Comparison of ENCODE assay signal across 12 cellular contexts in genomic region chr10:7492660-7493046, GRCh38.
DNase-seq lines count a peak whose midpoint lies in the region; ATAC-seq and TF ChIP-seq lines count a peak whose summit lies in the region.
"Had no signal": no experiment of that assay in that cellular context is flagged by ENCODE, and none has a peak within 500 bp of the region (broad histone marks: within the 10 kb centered on the region; RNA-seq: fewer than 3 reads in every experiment).

No MANE protein-coding gene starts in this region.

- TF ChIP-seq CTCF in spleen (IDR thresholded peaks at IDR 0.05 in 8 of 11, conservative IDR thresholded peaks at IDR 0.05 in 3 of 11), result no peak

- H3K9me3 Mint-ChIP-seq in activated CD4-positive, alpha-beta memory T cell treated with anti-CD3 and anti-CD28 coated beads, Interleukin-2, amount 10 ng/mL, durations not matched to agents 7 days and 5 days, result peaks cover 3% of the 10 kb centered on the region
- H3K9me3 Mint-ChIP-seq in activated CD4-positive, alpha-beta memory T cell treated with anti-CD3 and anti-CD28 coated beads for 36 hours, result peaks cover 6% of the 10 kb centered on the region
- H3K9me3 Mint-ChIP-seq: endodermal cell had no signal

- peaks cover 9 to 71% (median 26%) of the 10 kb centered on the region in 6 donors for H3K4me1 ChIP-seq in spleen

- no peak overlapping the region for H3K4me3 Mint-ChIP-seq in activated CD4-positive, alpha-beta memory T cell treated with anti-CD3 and anti-CD28 coated beads, Interleukin-2, amount 10 ng/mL, durations not matched to agents 7 days and 5 days
- H3K4me3 Mint-ChIP-seq in activated CD4-positive, alpha-beta memory T cell treated with anti-CD3 and anti-CD28 coated beads for 36 hours, result no peak overlapping the region
- H3K4me3 Mint-ChIP-seq: endodermal cell had no signal

- H3K27ac Mint-ChIP-seq in activated CD4-positive, alpha-beta memory T cell treated with anti-CD3 and anti-CD28 coated beads, Interleukin-2, amount 10 ng/mL, durations not matched to agents 7 days and 5 days, result peak overlapping the region; percentile 72
- no peak overlapping the region for H3K27ac Mint-ChIP-seq in activated CD4-positive, alpha-beta memory T cell treated with anti-CD3 and anti-CD28 coated beads for 36 hours
- H3K27ac Mint-ChIP-seq: endodermal cell had no signal

- H3K27me3 Mint-ChIP-seq in activated CD4-positive, alpha-beta memory T cell treated with anti-CD3 and anti-CD28 coated beads, Interleukin-2, amount 10 ng/mL, durations not matched to agents 7 days and 5 days, result peaks cover 2% of the 10 kb centered on the region
- no peaks in the 10 kb centered on the region for H3K27me3 Mint-ChIP-seq in activated CD4-positive, alpha-beta memory T cell treated with anti-CD3 and anti-CD28 coated beads for 36 hours

- in situ Hi-C loops in G401 (cut with HindIII; ENCODE audit: low sequenced_read_pairs), result no loop called here

- WGBS in spleen, 5 donors, result 46 to 55% (median 53%) methylated on average over 4 of the region's 4 CpGs

- POLR2A ChIA-PET in activated CD4-positive, alpha-beta memory T cell treated with anti-CD3 and anti-CD28 coated beads, Interleukin-2, amount 10 ng/mL, durations not matched to agents 7 days and 5 days (lab: Charles Lee), result interaction anchor here (0.9 to 4.0 kb wide), 7 partner anchors 8 to 295 kb away, joined by 3 to 20 read pairs (median 4); partner anchors contain the start of genes ATP5F1C and KIN
- POLR2A ChIA-PET in activated CD4-positive, alpha-beta memory T cell treated with anti-CD3 and anti-CD28 coated beads for 36 hours (lab: Charles Lee), result no interaction called here

- CTCF ChIA-PET in activated CD4-positive, alpha-beta memory T cell treated with anti-CD3 and anti-CD28 coated beads, Interleukin-2, amount 10 ng/mL, durations not matched to agents 7 days and 5 days (lab: Charles Lee), result interaction anchor here (1.0 to 2.3 kb wide), 4 partner anchors 9 to 224 kb away, joined by 3 to 7 read pairs (median 6); no protein-coding TSS in a partner anchor
- CTCF ChIA-PET in activated CD4-positive, alpha-beta memory T cell treated with anti-CD3 and anti-CD28 coated beads for 36 hours (lab: Charles Lee), result interaction anchor here (0.7 to 2.0 kb wide), 3 partner anchors 10 to 372 kb away, joined by 6 to 7 read pairs (median 6); no protein-coding TSS in a partner anchor

- H3K27me3 ChIP-seq in spleen (replicated peaks in 1 of 7), result no peaks in the 10 kb centered on the region
- H3K27me3 ChIP-seq: adrenal gland had no signal

- H3K4me3 ChIP-seq in spleen, result no peak overlapping the region
- H3K4me3 ChIP-seq: adrenal gland, mucosa of descending colon, skin epidermis had no signal

- ATAC-seq in GM21723 (IDR thresholded peaks at IDR 0.05; ENCODE audit: unreplicated experiment), result peak; percentile 38
- peak; percentile 6 for ATAC-seq in HG03571 (IDR thresholded peaks at IDR 0.05; ENCODE audit: unreplicated experiment)

- H3K4me1 Mint-ChIP-seq in activated CD4-positive, alpha-beta memory T cell treated with anti-CD3 and anti-CD28 coated beads, Interleukin-2, amount 10 ng/mL, durations not matched to agents 7 days and 5 days, result peaks cover 41% of the 10 kb centered on the region
- peaks cover 19% of the 10 kb centered on the region for H3K4me1 Mint-ChIP-seq in activated CD4-positive, alpha-beta memory T cell treated with anti-CD3 and anti-CD28 coated beads for 36 hours (ENCODE audit: low read depth)

- H3K9me3 ChIP-seq in spleen, result peaks cover 0 to 3% (median 0%) of the 10 kb centered on the region in 8 donors
- H3K9me3 ChIP-seq: adrenal gland, mucosa of descending colon had no signal

- no peaks in the 10 kb centered on the region for H3K36me3 ChIP-seq in spleen
- H3K36me3 ChIP-seq: adrenal gland had no signal

- no peak for DNase-seq in activated CD4-positive, alpha-beta memory T cell treated with anti-CD3 and anti-CD28 coated beads, Interleukin-2, amount 10 ng/mL, durations not matched to agents 7 days and 5 days
- DNase-seq in activated CD4-positive, alpha-beta memory T cell treated with anti-CD3 and anti-CD28 coated beads for 36 hours, result no peak
- DNase-seq in spleen, result no peak
- DNase-seq in G401 (ENCODE audit: low spot score), result no peak
- no peak for DNase-seq in anterior cingulate cortex (lab: John Stamatoyannopoulos, UW)
- DNase-seq in SHP77 (lab: John Stamatoyannopoulos, UW), result no peak
- DNase-seq: endodermal cell, mucosa of descending colon had no signal

- H3K36me3 Mint-ChIP-seq in activated CD4-positive, alpha-beta memory T cell treated with anti-CD3 and anti-CD28 coated beads, Interleukin-2, amount 10 ng/mL, durations not matched to agents 7 days and 5 days (ENCODE audit: low read depth), result peaks cover 9% of the 10 kb centered on the region
- no peaks in the 10 kb centered on the region for H3K36me3 Mint-ChIP-seq in activated CD4-positive, alpha-beta memory T cell treated with anti-CD3 and anti-CD28 coated beads for 36 hours

- intact Hi-C loops in activated CD4-positive, alpha-beta memory T cell treated with anti-CD3 and anti-CD28 coated beads for 36 hours (cut with micrococcal nuclease), result no loop called here
- intact Hi-C loops in spleen (cut with DNase I; ENCODE audit: low total_unique reads), result no loop called here

- no peak for TF ChIP-seq POLR2A in spleen (IDR thresholded peaks at IDR 0.05)

- peak overlapping the region in 5 of 8 donors; percentile 17 to 51 (median 28) for H3K27ac ChIP-seq in spleen
- H3K27ac ChIP-seq: adrenal gland had no signal
